Comparison of ENCODE assay signal across 7 cellular contexts in genomic region chr10:97422921-97423420, GRCh38. TPM values are rescaled to one million over a fixed set of nuclear protein-coding genes. Genes with fewer than 3 reads are reported as not detected.
DNase-seq lines count a peak whose midpoint lies in the region; ATAC-seq, FAIRE-seq and TF ChIP-seq lines count a peak whose summit lies in the region.
"Had no signal": no experiment of that assay in that cellular context is flagged by ENCODE, and none has a peak within 500 bp of the region (broad histone marks: within the 10 kb centered on the region; RNA-seq: fewer than 3 reads in every experiment).

No MANE protein-coding gene starts in this region.

- no peak for FAIRE-seq in frontal cortex (lab: Jason Lieb, UNC)

- H3K36me3 Mint-ChIP-seq in activated T-cell treated with anti-CD3 and anti-CD28 coated beads, Interleukin-2, amount 50 U/mL, for 72 hours (ENCODE audit: insufficient read depth in 2 of 2): peaks cover 10 to 11% of the 10 kb centered on the region in 2 donors
- no peaks in the 10 kb centered on the region for H3K36me3 Mint-ChIP-seq in nephron (ENCODE audit: low read depth)

- H3K9me3 Mint-ChIP-seq in activated T-cell treated with anti-CD3 and anti-CD28 coated beads, Interleukin-2, amount 50 U/mL, for 72 hours: no peaks in the 10 kb centered on the region
- no peaks in the 10 kb centered on the region for H3K9me3 Mint-ChIP-seq in nephron

- peak; percentile 55 to 62 for ATAC-seq in activated T-cell treated with anti-CD3 and anti-CD28 coated beads, Interleukin-2, amount 50 U/mL, for 72 hours (replicated peaks in 1 of 2)
- ATAC-seq in HG03135 (IDR thresholded peaks at IDR 0.05; ENCODE audit: unreplicated experiment): no peak

- peak overlapping the region; percentile 83 for H3K27ac Mint-ChIP-seq in activated T-cell treated with anti-CD3 and anti-CD28 coated beads, Interleukin-2, amount 50 U/mL, for 72 hours
- peak overlapping the region; percentile 55 to 83 (median 67) for H3K27ac Mint-ChIP-seq in nephron

- peak overlapping the region; percentile 70 to 76 for H3K4me3 Mint-ChIP-seq in activated T-cell treated with anti-CD3 and anti-CD28 coated beads, Interleukin-2, amount 50 U/mL, for 72 hours
- peak overlapping the region; percentile 20 to 76 (median 66) for H3K4me3 Mint-ChIP-seq in nephron

- peaks cover 69% of the 10 kb centered on the region for H3K4me1 Mint-ChIP-seq in activated T-cell treated with anti-CD3 and anti-CD28 coated beads, Interleukin-2, amount 50 U/mL, for 72 hours (ENCODE audit: low read depth)
- H3K4me1 Mint-ChIP-seq in nephron: peaks cover 32% of the 10 kb centered on the region

- TF ChIP-seq CTCF in nephron (IDR thresholded peaks at IDR 0.05; ENCODE audit: unreplicated experiment in 3 of 3): no peak

- DNase-seq in HCEC 1CT (peak; percentile 87), cerebellum (ENCODE audit: low spot score) (no peak), frontal cortex (ENCODE audit: low spot score in 2 of 2) (no peak)
- DNase-seq in activated T-cell treated with anti-CD3 and anti-CD28 coated beads, Interleukin-2, amount 50 U/mL, for 72 hours: peak; percentile 58 to 72
- DNase-seq: NCI-H82 had no signal

- no peaks in the 10 kb centered on the region for H3K27me3 Mint-ChIP-seq in activated T-cell treated with anti-CD3 and anti-CD28 coated beads, Interleukin-2, amount 50 U/mL, for 72 hours (ENCODE audit: low read depth)
- no peaks in the 10 kb centered on the region for H3K27me3 Mint-ChIP-seq in nephron (ENCODE audit: low read depth)

RNA-seq across cellular contexts. Expression of gene PGAM1, which starts 3.0 kb away (rescaled TPM):
- 100 to 1,000 TPM; 362 to 512 TPM for total RNA-seq in activated T-cell treated with anti-CD3 and anti-CD28 coated beads, Interleukin-2, amount 50 U/mL, for 72 hours
- 96.3 TPM for total RNA-seq in cerebellum
- 143 TPM for total RNA-seq in frontal cortex

RNA-seq across cellular contexts. Expression of gene RRP12, which starts 21.8 kb away (rescaled TPM):
- total RNA-seq in activated T-cell treated with anti-CD3 and anti-CD28 coated beads, Interleukin-2, amount 50 U/mL, for 72 hours: 10 to 100 TPM; 27.8 to 33.5 TPM
- total RNA-seq in cerebellum (14.1 TPM), frontal cortex (11.8 TPM)

RNA-seq across cellular contexts. Expression of gene EXOSC1, which starts 22.8 kb away (rescaled TPM):
- 10 to 100 TPM; 75.3 to 75.7 TPM for total RNA-seq in activated T-cell treated with anti-CD3 and anti-CD28 coated beads, Interleukin-2, amount 50 U/mL, for 72 hours
- total RNA-seq in cerebellum (30.7 TPM), frontal cortex (52.6 TPM)

RNA-seq across cellular contexts. Expression of gene ZDHHC16, which starts 23.0 kb away (rescaled TPM):
- total RNA-seq in activated T-cell treated with anti-CD3 and anti-CD28 coated beads, Interleukin-2, amount 50 U/mL, for 72 hours: 10 to 100 TPM; 35.5 to 37.8 TPM
- total RNA-seq in cerebellum (28.4 TPM), frontal cortex (22.0 TPM)

Comparison
In these comparisons a context has a peak if more than half of its experiments do, and no peak if none do; other contexts are left out.
1. DNase-seq: peak in HCEC 1CT (single experiment) and activated T-cell treated with anti-CD3 and anti-CD28 coated beads, Interleukin-2, amount 50 U/mL, for 72 hours (2 of 2); none in cerebellum (single experiment) and frontal cortex (0 of 2).